Comparison of ENCODE assay signal across 24 cellular contexts in genomic region chrX:145856181-145856580, GRCh38. TPM values are rescaled to one million over a fixed set of nuclear protein-coding genes. Genes with fewer than 3 reads are reported as not detected.
DNase-seq lines count a peak whose midpoint lies in the region; ATAC-seq, FAIRE-seq and TF ChIP-seq lines count a peak whose summit lies in the region.
"Had no signal": no experiment of that assay in that cellular context is flagged by ENCODE, and none has a peak within 500 bp of the region (broad histone marks: within the 10 kb centered on the region; RNA-seq: fewer than 3 reads in every experiment).

No MANE protein-coding gene starts in this region.

- 83 to 91% (median 85%) methylated on average over 4 of the region's 4 CpGs for WGBS in small intestine, 3 donors

- TF ChIP-seq CTCF in epithelial cell of proximal tubule (conservative IDR thresholded peaks at IDR 0.05; ENCODE audit: low read depth, low read length): no peak

- H3K27me3 ChIP-seq in small intestine (ENCODE audit: control insufficient read depth in 2 of 2, insufficient read depth in 2 of 2, low read length in 2 of 2): no peaks in the 10 kb centered on the region

- FAIRE-seq in small intestine (lab: Jason Lieb, UNC): no peak
- FAIRE-seq: D721Med, GM12878, H54 had no signal

- no peak overlapping the region for H3K27ac ChIP-seq in small intestine (ENCODE audit: low read depth in 1 of 2, low read length in 1 of 2)

- ATAC-seq in GM18868 (IDR thresholded peaks at IDR 0.05; ENCODE audit: unreplicated experiment): no peak
- ATAC-seq: GM12878 had no signal

- DNase-seq in COLO829 (ENCODE audit: low spot score) (peak; percentile 55), HT1080 (ENCODE audit: low read depth) (peak; percentile 45), epithelial cell of proximal tubule (ENCODE audit: low read depth) (peak; percentile 52), kidney tubule cell (ENCODE audit: low spot score) (peak; percentile 12), NCI-H748 treated with DMSO at 0.1 percent for 48 hours (lab: John Stamatoyannopoulos, UW) (no peak), inferior parietal cortex (ENCODE audit: extremely low spot score) (no peak), small intestine (no peak)
- DNase-seq: C1 segment of cervical spinal cord; Caco-2; CD4-positive, alpha-beta memory T cell; DMS 273 treated with DMSO at 0.1 percent for 48 hours; DMS79; EL; GDM1; GOT3; HFFc6 had no signal

- no peaks in the 10 kb centered on the region for H3K36me3 ChIP-seq in small intestine (ENCODE audit: control insufficient read depth in 2 of 2, insufficient read depth in 2 of 2, low read length in 2 of 2)
- H3K36me3 ChIP-seq: HAP-1 had no signal

- H3K4me1 ChIP-seq in small intestine (ENCODE audit: control insufficient read depth in 2 of 2, insufficient read depth in 1 of 2, low read depth in 1 of 2, low read length in 1 of 2): no peaks in the 10 kb centered on the region
- H3K4me1 ChIP-seq: Caco-2, HAP-1 had no signal

- H3K9me3 ChIP-seq in small intestine (ENCODE audit: control insufficient read depth, low read depth): no peaks in the 10 kb centered on the region
- H3K9me3 ChIP-seq: Caco-2, HAP-1 had no signal

- H3K4me3 ChIP-seq in epithelial cell of proximal tubule (ENCODE audit: low read depth, low read length): no peak overlapping the region
- H3K4me3 ChIP-seq in small intestine (ENCODE audit: low read depth in 1 of 2, low read length in 2 of 2): no peak overlapping the region
- H3K4me3 ChIP-seq: GM12878, HAP-1 had no signal

RNA-seq across cellular contexts. Expression of gene SLITRK2, which starts 38.6 kb away (rescaled TPM):
- total RNA-seq in HT1080 (2014; rRNA removed; shearing (Covaris generic)): not detected in 2 replicates
- polyA plus RNA-seq in HT1080 (2015; cell fraction: cytosol; rRNA removed): 0.01 TPM in 1 of 2 replicates, not detected in the other
- 0.03 TPM in 1 of 2 replicates, not detected in the other for polyA plus RNA-seq in HT1080 (2015; cell fraction: nucleus; rRNA removed)
- 0.07 TPM in 1 of 2 replicates, not detected in the other for total RNA-seq in epithelial cell of proximal tubule
- polyA plus RNA-seq in small intestine: under 1 TPM in 1 of 3 donors, not detected in 2; 0.19 TPM
- total RNA-seq: A172; A673; Caco-2; CD4-positive, alpha-beta memory T cell; GM12878; HFFc6 had no signal
- polyA plus RNA-seq: BJ; CD4-positive, alpha-beta memory T cell; GM12878 had no signal

Comparison
In these comparisons a context has a peak if more than half of its experiments do, and no peak if none do; other contexts are left out.
1. DNase-seq: peak in COLO829 (single experiment), HT1080 (single experiment), epithelial cell of proximal tubule (single experiment) and kidney tubule cell (single experiment); none in NCI-H748 treated with DMSO at 0.1 percent for 48 hours (single experiment), inferior parietal cortex (single experiment) and small intestine (single experiment).